In genomic region chr14:20652996-20653975, GRCh38 we compare ENCODE assay signal across 8 cellular contexts. TPM values are rescaled to one million over a fixed set of nuclear protein-coding genes. Genes with fewer than 3 reads are reported as not detected.
DNase-seq lines count a peak whose midpoint lies in the region; ATAC-seq and TF ChIP-seq lines count a peak whose summit lies in the region.

No MANE protein-coding gene starts in this region.

- H3K4me1 ChIP-seq in gastrocnemius medialis: no peaks in the 10 kb centered on the region

- no peak for TF ChIP-seq CTCF in gastrocnemius medialis (IDR thresholded peaks at IDR 0.05 in 4 of 5, conservative IDR thresholded peaks at IDR 0.05 in 1 of 5)

- peaks cover 56 to 71% (median 65%) of the 10 kb centered on the region in 3 donors for H3K27me3 ChIP-seq in gastrocnemius medialis

- peak; percentile 84 to 88 for ATAC-seq in activated T-cell treated with anti-CD3 and anti-CD28 coated beads, Interleukin-2, amount 50 U/mL, for 72 hours (replicated peaks in 1 of 2)
- ATAC-seq in stimulated activated naive CD8-positive, alpha-beta T cell treated with anti-CD3 and anti-CD28 coated beads, Interleukin-15, Interleukin-2, amounts not matched to agents 100 U/mL and 50 U/mL, for 24 hours: peak; percentile 83
- ATAC-seq in gastrocnemius medialis: no peak

- peak overlapping the region; percentile 77 to 83 for H3K4me3 Mint-ChIP-seq in activated T-cell treated with anti-CD3 and anti-CD28 coated beads, Interleukin-2, amount 50 U/mL, for 72 hours

- H3K27ac ChIP-seq in gastrocnemius medialis: no peak overlapping the region

- in situ Hi-C loops in gastrocnemius medialis (cut with MboI; ENCODE audit: low sequenced_read_pairs in 4 of 4): no loop called here

- H3K9me3 ChIP-seq in gastrocnemius medialis: no peaks in the 10 kb centered on the region

- no peak overlapping the region for H3K4me3 ChIP-seq in gastrocnemius medialis

- H3K36me3 Mint-ChIP-seq in activated T-cell treated with anti-CD3 and anti-CD28 coated beads, Interleukin-2, amount 50 U/mL, for 72 hours (ENCODE audit: insufficient read depth in 2 of 2): no peaks in the 10 kb centered on the region

- no peak for TF ChIP-seq POLR2A in gastrocnemius medialis (IDR thresholded peaks at IDR 0.05)

- peaks cover 67% of the 10 kb centered on the region for H3K27me3 Mint-ChIP-seq in activated T-cell treated with anti-CD3 and anti-CD28 coated beads, Interleukin-2, amount 50 U/mL, for 72 hours (ENCODE audit: low read depth)

- H3K36me3 ChIP-seq in gastrocnemius medialis: no peaks in the 10 kb centered on the region

- no peaks in the 10 kb centered on the region for H3K9me3 Mint-ChIP-seq in activated T-cell treated with anti-CD3 and anti-CD28 coated beads, Interleukin-2, amount 50 U/mL, for 72 hours

- peak overlapping the region; percentile 75 for H3K27ac Mint-ChIP-seq in activated T-cell treated with anti-CD3 and anti-CD28 coated beads, Interleukin-2, amount 50 U/mL, for 72 hours

- peaks cover 34% of the 10 kb centered on the region for H3K4me1 Mint-ChIP-seq in activated T-cell treated with anti-CD3 and anti-CD28 coated beads, Interleukin-2, amount 50 U/mL, for 72 hours (ENCODE audit: low read depth)

- intact Hi-C loops in gastrocnemius medialis (cut with DNase I; ENCODE audit: low total_unique reads): no loop called here

- DNase-seq in EH (ENCODE audit: low read depth) (peak; percentile 63), HuH-7 (ENCODE audit: low spot score) (peak; percentile 19), iPS-NIHi11 (ENCODE audit: low spot score) (peak; percentile 53), gastrocnemius medialis (no peak), NCI-H1105 (lab: John Stamatoyannopoulos, UW) (no peak), SW 1271 (lab: John Stamatoyannopoulos, UW) (no peak)
- DNase-seq in activated T-cell treated with anti-CD3 and anti-CD28 coated beads, Interleukin-2, amount 50 U/mL, for 72 hours: peak; percentile 64 to 67
- peak; percentile 76 for DNase-seq in stimulated activated naive CD8-positive, alpha-beta T cell treated with anti-CD3 and anti-CD28 coated beads, Interleukin-15, Interleukin-2, amounts not matched to agents 100 U/mL and 50 U/mL, for 24 hours

RNA-seq across cellular contexts. Expression of gene OR6S1, which starts 11.8 kb away (rescaled TPM):
- not detected for total RNA-seq in activated T-cell treated with anti-CD3 and anti-CD28 coated beads, Interleukin-2, amount 50 U/mL, for 72 hours
- not detected for total RNA-seq in gastrocnemius medialis

RNA-seq across cellular contexts. Expression of gene RNASE4, which starts 31.1 kb away (rescaled TPM):
- under 1 TPM; 0.63 to 0.79 TPM for total RNA-seq in activated T-cell treated with anti-CD3 and anti-CD28 coated beads, Interleukin-2, amount 50 U/mL, for 72 hours
- 10 to 100 TPM; 12.2 to 21.3 (median 18.9) TPM for total RNA-seq in gastrocnemius medialis

RNA-seq across cellular contexts. Expression of gene ANG, which starts 35.3 kb away (rescaled TPM):
- total RNA-seq in activated T-cell treated with anti-CD3 and anti-CD28 coated beads, Interleukin-2, amount 50 U/mL, for 72 hours: 1 to 10 TPM in 1 of 2 donors, under 1 TPM in 1; 0.67 to 2.5 TPM
- total RNA-seq in gastrocnemius medialis: 10 to 100 TPM in 1 of 4 donors, 1 to 10 TPM in 3; 3.9 to 10.5 (median 5.6) TPM

Comparison
In these comparisons a context has a peak if more than half of its experiments do, and no peak if none do; other contexts are left out.
1. DNase-seq: peak in EH (single experiment), HuH-7 (single experiment), activated T-cell treated with anti-CD3 and anti-CD28 coated beads, Interleukin-2, amount 50 U/mL, for 72 hours (2 of 2), iPS-NIHi11 (single experiment) and stimulated activated naive CD8-positive, alpha-beta T cell treated with anti-CD3 and anti-CD28 coated beads, Interleukin-15, Interleukin-2, amounts not matched to agents 100 U/mL and 50 U/mL, for 24 hours (single experiment); none in gastrocnemius medialis (0 of 2), NCI-H1105 (single experiment) and SW 1271 (0 of 2).
2. ATAC-seq: peak in activated T-cell treated with anti-CD3 and anti-CD28 coated beads, Interleukin-2, amount 50 U/mL, for 72 hours (2 of 2) and stimulated activated naive CD8-positive, alpha-beta T cell treated with anti-CD3 and anti-CD28 coated beads, Interleukin-15, Interleukin-2, amounts not matched to agents 100 U/mL and 50 U/mL, for 24 hours (single experiment); none in gastrocnemius medialis (0 of 2).
3. RNA of gene RNASE4, which starts 31.1 kb away (total RNA-seq): 12.2 to 21.3 TPM in gastrocnemius medialis; 0.63 to 0.79 TPM in activated T-cell treated with anti-CD3 and anti-CD28 coated beads, Interleukin-2, amount 50 U/mL, for 72 hours; every median in the first group is over 4 times any median in the second.